17 cellular contexts compared by ENCODE assay signal in genomic region chr3:17120115-17120514, GRCh38.
DNase-seq lines count a peak whose midpoint lies in the region; ATAC-seq and TF ChIP-seq lines count a peak whose summit lies in the region.
"Had no signal": no experiment of that assay in that cellular context is flagged by ENCODE, and none has a peak within 500 bp of the region (broad histone marks: within the 10 kb centered on the region; RNA-seq: fewer than 3 reads in every experiment).

No MANE protein-coding gene starts in this region.

- H3K4me1 Mint-ChIP-seq in neural crest cell, result no peaks in the 10 kb centered on the region
- no peaks in the 10 kb centered on the region for H3K4me1 Mint-ChIP-seq in stimulated activated memory B cell treated with anti-CD40 and anti-IgM and Interleukin-4, amounts not matched to agents 10 μg/mL and 1 μg/mL and 100 μg/mL, for 72 hours
- H3K4me1 Mint-ChIP-seq: B cell; CD4-positive, CD25-positive, alpha-beta regulatory T cell; GM23338; H9 had no signal

- no peak overlapping the region for H3K4me2 ChIP-seq in Loucy (ENCODE audit: low read depth, low read length, poor library complexity, severe bottlenecking)
- H3K4me2 ChIP-seq: BLaER1, GM23338 had no signal

- H3K4me3 Mint-ChIP-seq in neural crest cell, result no peak overlapping the region
- no peak overlapping the region for H3K4me3 Mint-ChIP-seq in stimulated activated memory B cell treated with anti-CD40 and anti-IgM and Interleukin-4, amounts not matched to agents 10 μg/mL and 1 μg/mL and 100 μg/mL, for 72 hours
- H3K4me3 Mint-ChIP-seq: B cell; CD4-positive, CD25-positive, alpha-beta regulatory T cell; CD8-positive, alpha-beta T cell; GM23338; H9 had no signal

- H3K27me3 Mint-ChIP-seq in neural crest cell (ENCODE audit: low read depth), result no peaks in the 10 kb centered on the region
- H3K27me3 Mint-ChIP-seq in stimulated activated memory B cell treated with anti-CD40 and anti-IgM and Interleukin-4, amounts not matched to agents 10 μg/mL and 1 μg/mL and 100 μg/mL, for 72 hours, result no peaks in the 10 kb centered on the region
- H3K27me3 Mint-ChIP-seq: B cell had no signal

- no peaks in the 10 kb centered on the region for H3K36me3 Mint-ChIP-seq in neural crest cell (ENCODE audit: low read depth)
- no peaks in the 10 kb centered on the region for H3K36me3 Mint-ChIP-seq in stimulated activated memory B cell treated with anti-CD40 and anti-IgM and Interleukin-4, amounts not matched to agents 10 μg/mL and 1 μg/mL and 100 μg/mL, for 72 hours
- H3K36me3 Mint-ChIP-seq: CD4-positive, CD25-positive, alpha-beta regulatory T cell; CD8-positive, alpha-beta T cell had no signal

- no peaks in the 10 kb centered on the region for H3K9me2 ChIP-seq in Loucy (replicated peaks; ENCODE audit: low read depth, low read length)

- no peaks in the 10 kb centered on the region for H3K4me1 ChIP-seq in Loucy (ENCODE audit: insufficient read depth, low read length, poor library complexity, severe bottlenecking)
- H3K4me1 ChIP-seq: BLaER1, Caco-2 had no signal

- H4K20me1 ChIP-seq in Loucy (ENCODE audit: insufficient read depth, low read length, poor library complexity, severe bottlenecking), result no peaks in the 10 kb centered on the region
- H4K20me1 ChIP-seq: BLaER1 had no signal

- no peaks in the 10 kb centered on the region for H3K9me3 ChIP-seq in Loucy (ENCODE audit: insufficient read depth, low read depth, low read length)
- H3K9me3 ChIP-seq: BLaER1, Caco-2 had no signal

- 0 out of 2 replicates have a peak overlapping the region, but pooled peaks have one; percentile 40 for H2AFZ ChIP-seq in Loucy (ENCODE audit: low read length)
- H2AFZ ChIP-seq: GM23338 had no signal

- no peaks in the 10 kb centered on the region for H3K79me2 ChIP-seq in Loucy (ENCODE audit: insufficient read depth, low read length)

- no peaks in the 10 kb centered on the region for H3K27me3 ChIP-seq in Loucy (ENCODE audit: insufficient read depth, low read length, poor library complexity, severe bottlenecking)
- H3K27me3 ChIP-seq: BLaER1 had no signal

- H3K9ac ChIP-seq in Loucy (ENCODE audit: low read depth, low read length, poor library complexity, severe bottlenecking), result no peak overlapping the region
- H3K9ac ChIP-seq: BLaER1 had no signal

- no peak for TF ChIP-seq CTCF in Loucy (conservative IDR thresholded peaks at IDR 0.05; ENCODE audit: low read length)
- no peak for TF ChIP-seq CTCF in neural crest cell (conservative IDR thresholded peaks at IDR 0.05)
- TF ChIP-seq CTCF in GM13977 (IDR thresholded peaks at IDR 0.05; ENCODE audit: extremely low read depth, insufficient read depth, missing control alignments), result no peak

- in situ Hi-C loops in GM13977 (cut with MboI; ENCODE audit: low pct_unique_long_range_greater_than_20kb, low sequenced_read_pairs, unreplicated experiment), result no loop called here

- H3K4me3 ChIP-seq in Loucy (ENCODE audit: low read length, poor library complexity, severe bottlenecking), result no peak overlapping the region
- H3K4me3 ChIP-seq: BLaER1, GM23338 had no signal

- DNase-seq in NCI-H82 (lab: John Stamatoyannopoulos, UW) (peak; percentile 52), NCI-H82 treated with DMSO at 0.1 percent for 48 hours (lab: John Stamatoyannopoulos, UW; ENCODE audit: unreplicated experiment) (no peak), neural crest cell (ENCODE audit: low read depth, low spot score) (no peak), GM13977 (ENCODE audit: low spot score) (no peak), medulla oblongata (ENCODE audit: extremely low spot score) (no peak)
- DNase-seq: Caco-2; CD4-positive, CD25-positive, alpha-beta regulatory T cell; DMS153; DND-41; H9 had no signal

- no peaks in the 10 kb centered on the region for H3F3A ChIP-seq in Loucy (ENCODE audit: low read depth)

- H3K27ac Mint-ChIP-seq in neural crest cell (ENCODE audit: unreplicated experiment), result peak overlapping the region; percentile 32
- H3K27ac Mint-ChIP-seq in stimulated activated memory B cell treated with anti-CD40 and anti-IgM and Interleukin-4, amounts not matched to agents 10 μg/mL and 1 μg/mL and 100 μg/mL, for 72 hours, result no peak overlapping the region
- H3K27ac Mint-ChIP-seq: B cell; CD8-positive, alpha-beta T cell; GM23338; H9 had no signal

- peaks cover 3% of the 10 kb centered on the region for H3K9me3 Mint-ChIP-seq in neural crest cell
- no peaks in the 10 kb centered on the region for H3K9me3 Mint-ChIP-seq in stimulated activated memory B cell treated with anti-CD40 and anti-IgM and Interleukin-4, amounts not matched to agents 10 μg/mL and 1 μg/mL and 100 μg/mL, for 72 hours
- H3K9me3 Mint-ChIP-seq: CD8-positive, alpha-beta T cell; GM23338 had no signal

- ATAC-seq in stimulated activated memory B cell treated with anti-CD40 and anti-IgM and Interleukin-4, amounts not matched to agents 10 μg/mL and 1 μg/mL and 100 μg/mL, for 72 hours, result peak; percentile 28
- ATAC-seq: CD8-positive, alpha-beta T cell; GM23338; HCT116 had no signal

- H3K36me3 ChIP-seq in Loucy (ENCODE audit: insufficient read depth, low read length), result no peaks in the 10 kb centered on the region
- H3K36me3 ChIP-seq: BLaER1 had no signal
